16 cellular contexts compared by ENCODE assay signal in the genomic region with DNA sequence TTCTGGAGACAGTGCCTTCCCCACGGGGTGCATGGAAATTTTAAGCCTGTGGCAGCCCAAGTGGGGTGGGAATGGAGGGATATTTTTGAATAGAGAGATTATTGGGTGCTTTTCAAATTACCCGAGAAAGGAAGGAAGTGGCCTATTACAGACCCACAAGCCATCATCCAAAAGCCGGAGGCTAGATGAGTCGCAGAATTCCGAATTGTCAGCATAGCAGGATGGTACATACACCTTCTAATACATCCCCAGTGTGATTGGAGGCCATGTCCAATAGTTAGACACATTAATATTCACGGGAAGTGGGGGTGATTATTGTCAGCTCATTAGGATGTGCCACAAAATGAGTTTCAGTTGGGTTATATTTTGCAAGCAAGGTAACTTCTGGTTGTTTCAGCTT.
A peak's percentile ranks its signal among the peaks of the same experiment; 100 is the strongest.
DNase-seq lines count a peak whose midpoint lies in the region; ATAC-seq, FAIRE-seq and TF ChIP-seq lines count a peak whose summit lies in the region.
"Had no signal": no experiment of that assay in that cellular context is flagged by ENCODE, and none has a peak within 500 bp of the region (broad histone marks: within the 10 kb centered on the region; RNA-seq: fewer than 3 reads in every experiment).

No MANE protein-coding gene starts in this region.

- H3K9me3 ChIP-seq in A673 (ENCODE audit: low read depth, low read length, poor library complexity, severe bottlenecking) = no peaks in the 10 kb centered on the region
- H3K9me3 ChIP-seq in H1 (ENCODE audit: insufficient read depth in 2 of 2, low read depth in 1 of 2, low read length in 1 of 2) = no peaks in the 10 kb centered on the region
- H3K9me3 ChIP-seq in neutrophil = no peaks in the 10 kb centered on the region
- no peaks in the 10 kb centered on the region for H3K9me3 ChIP-seq in tibial artery
- H3K9me3 ChIP-seq: A549, HAP-1 had no signal

- no peak for TF ChIP-seq EP300 in H1 (IDR thresholded peaks at IDR 0.05; ENCODE audit: borderline replicate concordance in 1 of 2, low read depth in 2 of 2, low read length in 2 of 2)

- H2AFZ ChIP-seq in H1 (ENCODE audit: low read length) = no peak overlapping the region

- H4K5ac ChIP-seq in H1 (ENCODE audit: insufficient read length, low read depth, low read length) = no peak overlapping the region

- H3K23ac ChIP-seq in H1 (ENCODE audit: insufficient read length) = no peak overlapping the region

- CTCF ChIA-PET in A673 (lab: Charles Lee) = no interaction called here
- CTCF ChIA-PET in H1 (lab: Charles Lee; ENCODE audit: partially characterized antibody) = interaction anchor here (0.9 to 2.7 kb wide), 9 partner anchors 9 to 215 kb away, joined by 3 to 12 read pairs (median 5); no protein-coding TSS in a partner anchor

- no peak overlapping the region for H3K14ac ChIP-seq in H1 (ENCODE audit: insufficient read length)

- no peak overlapping the region; the same call in 1 of the 2 replicates for H2AK5ac ChIP-seq in H1 (ENCODE audit: low read depth, low read length)

- no peaks in the 10 kb centered on the region for H3K23me2 ChIP-seq in H1 (ENCODE audit: low read depth, low read length)

- BruUV-seq in A673 (replicated peaks; lab: Mats Ljungman, UMichigan) = no TSS peak

- no peak for FAIRE-seq in H1 (lab: Jason Lieb, UNC)
- FAIRE-seq: A549 had no signal

- no peak overlapping the region for H4K8ac ChIP-seq in H1 (ENCODE audit: extremely low read depth, insufficient read depth, low read length)

- 0 out of 2 replicates have a peak overlapping the region, but pooled peaks have one; percentile 18 for H2BK12ac ChIP-seq in H1 (ENCODE audit: low read depth, low read length)

- TF ChIP-seq RAD21 in H1 (IDR thresholded peaks at IDR 0.05 in 1 of 2, conservative IDR thresholded peaks at IDR 0.05 in 1 of 2; ENCODE audit: low read depth in 2 of 2, low read length in 2 of 2) = no peak

- POLR2A ChIA-PET in A673 (lab: Charles Lee; ENCODE audit: low non-redundant PET) = no interaction called here
- POLR2A ChIA-PET in H1 (lab: Charles Lee; ENCODE audit: partially characterized antibody) = interaction anchor here (1.1 kb wide), 1 partner anchor 41 kb away, joined by 3 read pairs; no protein-coding TSS in a partner anchor

- no peak overlapping the region for H3K27ac ChIP-seq in A673 (ENCODE audit: low read depth, low read length, poor library complexity, severe bottlenecking)
- H3K27ac ChIP-seq in H1 (ENCODE audit: low read depth, low read length) = no peak overlapping the region
- peak overlapping the region; percentile 90 for H3K27ac ChIP-seq in neutrophil
- H3K27ac ChIP-seq in tibial artery = no peak overlapping the region
- H3K27ac ChIP-seq: 22Rv1; A549; BLaER1 treated with 17β-estradiol and CSF1 and Interleukin-3, amounts not matched to agents 10 nM and 100 nM; KMS-11 had no signal

- intact Hi-C loops in A673 (cut with micrococcal nuclease; ENCODE audit: unreplicated experiment) = no loop called here
- intact Hi-C loops in tibial artery (cut with DNase I; ENCODE audit: low total_unique reads) = no loop called here

- no peak overlapping the region for H2BK120ac ChIP-seq in H1 (replicated peaks; ENCODE audit: low read depth, low read length)

- H3K18ac ChIP-seq in H1 (ENCODE audit: extremely low read depth, low read length) = no peak overlapping the region

- no peak for TF ChIP-seq CTCF in A673 (conservative IDR thresholded peaks at IDR 0.05; ENCODE audit: low read depth, low read length)
- no peak for TF ChIP-seq CTCF in H1 (IDR thresholded peaks at IDR 0.05; ENCODE audit: control extremely low read depth in 1 of 3, insufficient read depth in 1 of 3, low read depth in 1 of 3, low read length in 3 of 3)
- no peak for TF ChIP-seq CTCF in neutrophil (IDR thresholded peaks at IDR 0.05)
- no peak for TF ChIP-seq CTCF in tibial artery (IDR thresholded peaks at IDR 0.05)

- H2BK5ac ChIP-seq in H1 (ENCODE audit: low read depth, low read length) = no peak overlapping the region

- H3K4ac ChIP-seq in H1 (replicated peaks; ENCODE audit: insufficient read length, low read depth, low read length) = no peak overlapping the region

- TF ChIP-seq POLR2A in H1 (IDR thresholded peaks at IDR 0.05; ENCODE audit: control extremely low read depth in 1 of 2, low read depth in 2 of 2, low read length in 2 of 2) = no peak

- no peaks in the 10 kb centered on the region for H4K20me1 ChIP-seq in H1 (replicated peaks in 1 of 2; ENCODE audit: control insufficient read depth in 1 of 2, insufficient read depth in 2 of 2, low read length in 2 of 2)
- H4K20me1 ChIP-seq: BLaER1 treated with 17β-estradiol and CSF1 and Interleukin-3, amounts not matched to agents 10 nM and 100 nM had no signal

- H3K27me3 ChIP-seq in A673 (replicated peaks; ENCODE audit: insufficient read depth, low read depth, low read length, poor library complexity) (no peaks in the 10 kb centered on the region), H1 (replicated peaks in 1 of 4; ENCODE audit: control insufficient read depth in 3 of 4, extremely low read depth in 1 of 4, insufficient read depth in 3 of 4, low read length in 3 of 4) (no peaks in the 10 kb centered on the region), neutrophil (no peaks in the 10 kb centered on the region), tibial artery (no peaks in the 10 kb centered on the region)
- H3K27me3 ChIP-seq: BLaER1 treated with 17β-estradiol and CSF1 and Interleukin-3, amounts not matched to agents 10 nM and 100 nM had no signal

- WGBS in H1 (ENCODE audit: extremely low coverage in 1 of 2, insufficient coverage in 1 of 2, insufficient read length in 1 of 2, insufficient replicate concordance in 2 of 2, low coverage in 1 of 2, low lambda C conversion rate in 2 of 2, missing lambda C conversion rate in 1 of 2), 2 experiments = 92% methylated on average over 6 of the region's 6 CpGs; no CpG with 5 or more reads in 1 of the 2 experiments

- no peak overlapping the region for H3K4me2 ChIP-seq in H1 (ENCODE audit: insufficient read depth in 1 of 2, low read depth in 2 of 2, low read length in 2 of 2)
- H3K4me2 ChIP-seq: A549; BLaER1 treated with 17β-estradiol and CSF1 and Interleukin-3, amounts not matched to agents 10 nM and 100 nM; KMS-11 had no signal

- H2BK20ac ChIP-seq in H1 (ENCODE audit: low read length) = no peak overlapping the region

- H3K56ac ChIP-seq in H1 (replicated peaks; ENCODE audit: insufficient read length, low read depth, low read length) = no peak overlapping the region

- H3K36me3 ChIP-seq in A673 (ENCODE audit: insufficient read depth, low read length, poor library complexity, severe bottlenecking) (no peaks in the 10 kb centered on the region), H1 (ENCODE audit: control insufficient read depth in 2 of 4, insufficient read depth in 4 of 4, low read length in 3 of 4) (no peaks in the 10 kb centered on the region), neutrophil (no peaks in the 10 kb centered on the region), tibial artery (peaks cover 29 to 78% (median 45%) of the 10 kb centered on the region in 3 donors)
- H3K36me3 ChIP-seq: HAP-1 had no signal

- no peak for ATAC-seq in HG03139 (IDR thresholded peaks at IDR 0.05; ENCODE audit: unreplicated experiment)
- ATAC-seq: A549; CD8-positive, alpha-beta T cell had no signal

- DNase-seq in A673 (ENCODE audit: low spot score) = peak; percentile 44
- DNase-seq in ELR (ENCODE audit: low read depth) = peak; percentile 61
- DNase-seq in H1 (ENCODE audit: low read depth in 1 of 2, low spot score in 2 of 2) = no peak
- DNase-seq in tibial artery = no peak
- no peak for DNase-seq in NCI-H1105 (lab: John Stamatoyannopoulos, UW)
- DNase-seq: Calu3; CD8-positive, alpha-beta T cell; DMS79 treated with DMSO at 0.1 percent for 48 hours; GF-D8 had no signal

- no peaks in the 10 kb centered on the region for H3K79me1 ChIP-seq in H1 (ENCODE audit: low read depth, low read length)

- H2BK15ac ChIP-seq in H1 (ENCODE audit: low read length) = no peak overlapping the region

- no peak overlapping the region for H3K4me3 ChIP-seq in A673 (ENCODE audit: low read depth, low read length, poor library complexity, severe bottlenecking)
- no peak overlapping the region for H3K4me3 ChIP-seq in H1 (ENCODE audit: extremely low read depth in 1 of 4, insufficient read depth in 2 of 4, low read depth in 3 of 4, low read length in 4 of 4)
- peak overlapping the region in 1 of 2 experiments; percentile 14 for H3K4me3 ChIP-seq in neutrophil (ENCODE audit: low read depth in 1 of 2, low read length in 1 of 2)
- no peak overlapping the region for H3K4me3 ChIP-seq in tibial artery
- H3K4me3 ChIP-seq: A549; BLaER1 treated with 17β-estradiol and CSF1 and Interleukin-3, amounts not matched to agents 10 nM and 100 nM; HAP-1 had no signal

- H3K9ac ChIP-seq in H1 (replicated peaks in 1 of 4; ENCODE audit: extremely low read depth in 1 of 4, low read depth in 3 of 4, low read length in 3 of 4) = no peak overlapping the region
- H3K9ac ChIP-seq: BLaER1 treated with 17β-estradiol and CSF1 and Interleukin-3, amounts not matched to agents 10 nM and 100 nM; KMS-11 had no signal

- H3K4me1 ChIP-seq in A673 (ENCODE audit: insufficient read depth, low read length, poor library complexity, severe bottlenecking) (no peaks in the 10 kb centered on the region), H1 (replicated peaks in 1 of 4; ENCODE audit: control insufficient read depth in 3 of 4, insufficient read depth in 4 of 4, low read length in 3 of 4) (peaks cover 0 to 8% (median 3%) of the 10 kb centered on the region in 4 experiments; a peak in 5 of 7 replicates), neutrophil (ENCODE audit: control insufficient read depth in 1 of 2, insufficient read depth in 1 of 2, low read depth in 1 of 2, low read length in 1 of 2) (peaks cover 56 to 64% of the 10 kb centered on the region in 2 experiments), tibial artery (no peaks in the 10 kb centered on the region)
- H3K4me1 ChIP-seq: A549, HAP-1 had no signal

- no peak overlapping the region for H4K91ac ChIP-seq in H1 (replicated peaks; ENCODE audit: insufficient read length, low read length)

- H3K79me2 ChIP-seq in H1 (ENCODE audit: control insufficient read depth in 1 of 2, insufficient read depth in 2 of 2, low read length in 2 of 2) = no peaks in the 10 kb centered on the region

TF ChIP-seq in H1, 55 proteins besides CTCF, POLR2A, EP300 and RAD21:
- TF ChIP-seq MAFK (IDR thresholded peaks at IDR 0.05; ENCODE audit: low read depth, low read length) = no peak

Comparison
In these comparisons a context has a peak if more than half of its experiments do, and no peak if none do; other contexts are left out.
1. DNase-seq: peak in A673 (single experiment) and ELR (single experiment); none in H1 (0 of 2), tibial artery (0 of 2) and NCI-H1105 (single experiment).